In genomic region chr11:117454564-117454917, GRCh38 we compare ENCODE assay signal across 5 cellular contexts.
"Had no signal": no experiment of that assay in that cellular context is flagged by ENCODE, and none has a peak within 500 bp of the region (broad histone marks: within the 10 kb centered on the region; RNA-seq: fewer than 3 reads in every experiment).

No MANE protein-coding gene starts in this region.

- H3K4me3 ChIP-seq: GM23338, K562 had no signal

- DNase-seq: H9, HCEC 1CT, IMR-90 had no signal

- H3K4me2 ChIP-seq: GM23338 had no signal

- ATAC-seq: GM23338, K562 had no signal
